In genomic region chr9:99569840-99570239, GRCh38 we compare ENCODE assay signal across 19 cellular contexts.
DNase-seq lines count a peak whose midpoint lies in the region; ATAC-seq, FAIRE-seq and TF ChIP-seq lines count a peak whose summit lies in the region.
"Had no signal": no experiment of that assay in that cellular context is flagged by ENCODE, and none has a peak within 500 bp of the region (broad histone marks: within the 10 kb centered on the region; RNA-seq: fewer than 3 reads in every experiment).

No MANE protein-coding gene starts in this region.

- H3K4me3 Mint-ChIP-seq in stimulated activated naive B cell treated with anti-CD40 and anti-IgM and Interleukin-4, amounts not matched to agents 10 μg/mL and 1 μg/mL and 100 μg/mL, for 72 hours, result peak overlapping the region; percentile 72 to 83
- no peak overlapping the region for H3K4me3 Mint-ChIP-seq in activated CD4-positive, alpha-beta T cell treated with anti-CD3 and anti-CD28 coated beads, Interleukin-2, amount 10 ng/mL, durations not matched to agents 24 days and 14 days
- H3K4me3 Mint-ChIP-seq: B cell; CD4-positive, alpha-beta T cell; CD8-positive, alpha-beta T cell had no signal

- H3K27ac Mint-ChIP-seq in stimulated activated naive B cell treated with anti-CD40 and anti-IgM and Interleukin-4, amounts not matched to agents 10 μg/mL and 1 μg/mL and 100 μg/mL, for 72 hours, result peak overlapping the region; percentile 94
- no peak overlapping the region for H3K27ac Mint-ChIP-seq in activated CD4-positive, alpha-beta T cell treated with anti-CD3 and anti-CD28 coated beads, Interleukin-2, amount 10 ng/mL, durations not matched to agents 24 days and 14 days
- H3K27ac Mint-ChIP-seq: B cell; CD4-positive, alpha-beta T cell; CD8-positive, alpha-beta T cell had no signal

- peaks cover 66 to 79% of the 10 kb centered on the region in 2 donors for H3K4me1 Mint-ChIP-seq in stimulated activated naive B cell treated with anti-CD40 and anti-IgM and Interleukin-4, amounts not matched to agents 10 μg/mL and 1 μg/mL and 100 μg/mL, for 72 hours
- no peaks in the 10 kb centered on the region for H3K4me1 Mint-ChIP-seq in activated CD4-positive, alpha-beta T cell treated with anti-CD3 and anti-CD28 coated beads, Interleukin-2, amount 10 ng/mL, durations not matched to agents 24 days and 14 days

- H3K36me3 Mint-ChIP-seq in stimulated activated naive B cell treated with anti-CD40 and anti-IgM and Interleukin-4, amounts not matched to agents 10 μg/mL and 1 μg/mL and 100 μg/mL, for 72 hours, result peaks cover 42 to 43% of the 10 kb centered on the region in 2 donors
- H3K36me3 Mint-ChIP-seq in activated CD4-positive, alpha-beta T cell treated with anti-CD3 and anti-CD28 coated beads, Interleukin-2, amount 10 ng/mL, durations not matched to agents 24 days and 14 days (ENCODE audit: low read depth), result no peaks in the 10 kb centered on the region
- H3K36me3 Mint-ChIP-seq: CD8-positive, alpha-beta T cell had no signal

- no peak for FAIRE-seq in GM12891 (lab: Jason Lieb, UNC)
- FAIRE-seq: A549, D721Med, GM12878, GM18507, GM19239 had no signal

- intact Hi-C loops in activated CD4-positive, alpha-beta T cell treated with anti-CD3 and anti-CD28 coated beads, Interleukin-2, amount 10 ng/mL, durations not matched to agents 24 days and 14 days (cut with micrococcal nuclease), result no loop called here

- no peaks in the 10 kb centered on the region for H3K27me3 Mint-ChIP-seq in stimulated activated naive B cell treated with anti-CD40 and anti-IgM and Interleukin-4, amounts not matched to agents 10 μg/mL and 1 μg/mL and 100 μg/mL, for 72 hours
- H3K27me3 Mint-ChIP-seq in activated CD4-positive, alpha-beta T cell treated with anti-CD3 and anti-CD28 coated beads, Interleukin-2, amount 10 ng/mL, durations not matched to agents 24 days and 14 days, result peaks cover 16% of the 10 kb centered on the region
- H3K27me3 Mint-ChIP-seq: CD4-positive, alpha-beta T cell had no signal

- ATAC-seq in GM18867 (IDR thresholded peaks at IDR 0.05; ENCODE audit: unreplicated experiment), result peak; percentile 44
- ATAC-seq in stimulated activated naive B cell treated with anti-CD40 and anti-IgM and Interleukin-4, amounts not matched to agents 10 μg/mL and 1 μg/mL and 100 μg/mL, for 72 hours (replicated peaks), result peak; percentile 65 to 73
- ATAC-seq: A549; CD8-positive, alpha-beta T cell; GM12878 had no signal

- DNase-seq in GM12891 (ENCODE audit: insufficient read length, low spot score), result no peak
- no peak for DNase-seq in stimulated activated naive B cell treated with anti-CD40 and anti-IgM and Interleukin-4, amounts not matched to agents 10 μg/mL and 1 μg/mL and 100 μg/mL, for 72 hours
- DNase-seq in DMS79 treated with DMSO at 0.1 percent for 48 hours (lab: John Stamatoyannopoulos, UW), result no peak
- no peak for DNase-seq in activated CD4-positive, alpha-beta T cell treated with anti-CD3 and anti-CD28 coated beads, Interleukin-2, amount 10 ng/mL, durations not matched to agents 24 days and 14 days
- DNase-seq: AML-193; Caco-2; Calu3; CD4-positive, alpha-beta T cell; CD8-positive, alpha-beta T cell; DND-41; EL; GDM1 had no signal

- H3K9me3 Mint-ChIP-seq in stimulated activated naive B cell treated with anti-CD40 and anti-IgM and Interleukin-4, amounts not matched to agents 10 μg/mL and 1 μg/mL and 100 μg/mL, for 72 hours, result peaks cover 9 to 10% of the 10 kb centered on the region in 2 donors
- no peaks in the 10 kb centered on the region for H3K9me3 Mint-ChIP-seq in activated CD4-positive, alpha-beta T cell treated with anti-CD3 and anti-CD28 coated beads, Interleukin-2, amount 10 ng/mL, durations not matched to agents 24 days and 14 days
- H3K9me3 Mint-ChIP-seq: CD4-positive, alpha-beta T cell; CD8-positive, alpha-beta T cell had no signal

- no peak for TF ChIP-seq POLR2A in GM12891 (IDR thresholded peaks at IDR 0.05; ENCODE audit: low read depth, low read length)

TF ChIP-seq in GM12891, 5 proteins besides CTCF, POLR2A, EP300 and RAD21:
- peak; percentile 55; the same call in 1 of the 2 replicates for TF ChIP-seq SPI1 (IDR thresholded peaks at IDR 0.05; ENCODE audit: low read depth, low read length)
- TF ChIP-seq TAF1 (IDR thresholded peaks at IDR 0.05; ENCODE audit: low read depth, low read length), result no peak
- no peak for TF ChIP-seq PAX5 (IDR thresholded peaks at IDR 0.05; ENCODE audit: insufficient read depth, low read length, severe bottlenecking)
- TF ChIP-seq POLR2AphosphoS5 (IDR thresholded peaks at IDR 0.05; ENCODE audit: low read depth, low read length), result no peak
- TF ChIP-seq POU2F2 (IDR thresholded peaks at IDR 0.05; ENCODE audit: low read depth, low read length), result no peak
TF ChIP-seq in GM12891: peak in this region for 1.
